ENCODE assay signal across 20 cellular contexts in genomic region chr3:35679409-35680080, GRCh38. TPM values are rescaled to one million over a fixed set of nuclear protein-coding genes. Genes with fewer than 3 reads are reported as not detected.
DNase-seq lines count a peak whose midpoint lies in the region; ATAC-seq, FAIRE-seq and TF ChIP-seq lines count a peak whose summit lies in the region.
"Had no signal": no experiment of that assay in that cellular context is flagged by ENCODE, and none has a peak within 500 bp of the region (broad histone marks: within the 10 kb centered on the region; RNA-seq: fewer than 3 reads in every experiment).

No MANE protein-coding gene starts in this region.

- H3K27me3 Mint-ChIP-seq in activated T-cell treated with anti-CD3 and anti-CD28 coated beads, Interleukin-2, amount 50 U/mL, for 72 hours (ENCODE audit: low read depth) = peaks cover 6% of the 10 kb centered on the region

- H3K36me3 Mint-ChIP-seq in activated T-cell treated with anti-CD3 and anti-CD28 coated beads, Interleukin-2, amount 50 U/mL, for 72 hours (ENCODE audit: insufficient read depth in 2 of 2) = no peaks in the 10 kb centered on the region

- DNase-seq in NCI-H82 (lab: John Stamatoyannopoulos, UW) (peak; percentile 49), NCI-H82 treated with DMSO at 0.1 percent for 48 hours (lab: John Stamatoyannopoulos, UW; ENCODE audit: unreplicated experiment) (no peak), caudate nucleus (lab: John Stamatoyannopoulos, UW) (peak in 38 of 61 donors; percentile 2 to 93 (median 51)), psoas muscle (no peak), GM19240 (ENCODE audit: insufficient read length, low spot score) (no peak), left ventricle myocardium inferior (no peak), frontal cortex (ENCODE audit: low spot score in 2 of 2) (no peak)
- DNase-seq in activated T-cell treated with anti-CD3 and anti-CD28 coated beads, Interleukin-2, amount 50 U/mL, for 72 hours = no peak
- DNase-seq: IMR-90, NCI-H2081, NCI-H345, NCI-H748 treated with DMSO at 0.1 percent for 48 hours, SHP77 treated with DMSO at 0.1 percent for 48 hours had no signal

- TF ChIP-seq CTCF in psoas muscle (IDR thresholded peaks at IDR 0.05) (no peak), left ventricle myocardium inferior (IDR thresholded peaks at IDR 0.05; ENCODE audit: borderline replicate concordance) (no peak)

- WGBS in psoas muscle, 3 donors = 26 to 35% (median 30%) methylated on average over 14 of the region's 14 CpGs

- H3K9me3 Mint-ChIP-seq in activated T-cell treated with anti-CD3 and anti-CD28 coated beads, Interleukin-2, amount 50 U/mL, for 72 hours = peaks cover 1 to 6% of the 10 kb centered on the region in 2 donors

- H3K27me3 ChIP-seq in psoas muscle (ENCODE audit: insufficient read depth in 3 of 3, low read length in 2 of 3) (no peaks in the 10 kb centered on the region), left ventricle myocardium inferior (ENCODE audit: low read depth) (peaks cover 32% of the 10 kb centered on the region)

- H3K9me3 ChIP-seq in psoas muscle (no peaks in the 10 kb centered on the region), left ventricle myocardium inferior (replicated peaks) (no peaks in the 10 kb centered on the region)

- H3K4me3 Mint-ChIP-seq in activated T-cell treated with anti-CD3 and anti-CD28 coated beads, Interleukin-2, amount 50 U/mL, for 72 hours = no peak overlapping the region

- H3K4me3 ChIP-seq in psoas muscle (peak overlapping the region; percentile 72), left ventricle myocardium inferior (no peak overlapping the region)

- H3K27ac Mint-ChIP-seq in activated T-cell treated with anti-CD3 and anti-CD28 coated beads, Interleukin-2, amount 50 U/mL, for 72 hours = no peak overlapping the region

- H3K4me1 Mint-ChIP-seq in activated T-cell treated with anti-CD3 and anti-CD28 coated beads, Interleukin-2, amount 50 U/mL, for 72 hours (ENCODE audit: low read depth) = no peaks in the 10 kb centered on the region

- FAIRE-seq in frontal cortex (lab: Jason Lieb, UNC) = no peak
- FAIRE-seq: A204.1, G401.6, GM12891, GM19239, RCC 7860 had no signal

- ATAC-seq in psoas muscle = peak; percentile 72 to 81 (median 77)
- ATAC-seq in activated T-cell treated with anti-CD3 and anti-CD28 coated beads, Interleukin-2, amount 50 U/mL, for 72 hours (replicated peaks in 1 of 2) = no peak
- ATAC-seq: HCT116 had no signal

- H3K27ac ChIP-seq in caudate nucleus (ENCODE audit: low read depth, low read length) (peak overlapping the region; percentile 83), psoas muscle (peak overlapping the region; percentile 89), left ventricle myocardium inferior (replicated peaks) (no peak overlapping the region)
- H3K27ac ChIP-seq: C4-2B had no signal

- H3K4me1 ChIP-seq in psoas muscle (peaks cover 36% of the 10 kb centered on the region), left ventricle myocardium inferior (no peaks in the 10 kb centered on the region)

- intact Hi-C loops in psoas muscle (cut with DNase I) = loop anchor here in 1 of 2 donors (5.0 kb wide), 2 partner anchors 37 to 43 kb away; no protein-coding TSS in a partner anchor
- intact Hi-C loops in left ventricle myocardium inferior (cut with micrococcal nuclease) = no loop called here

- H3K36me3 ChIP-seq in psoas muscle (ENCODE audit: insufficient read depth in 1 of 2, low read depth in 1 of 2) = peaks cover 0 to 48% of the 10 kb centered on the region in 2 donors
- no peaks in the 10 kb centered on the region for H3K36me3 ChIP-seq in left ventricle myocardium inferior

RNA-seq across cellular contexts. Expression of gene ARPP21, which starts 40.2 kb away (rescaled TPM):
- total RNA-seq in psoas muscle (100 to 1,000 TPM in 3 of 4 donors, 10 to 100 TPM in 1; 99.6 to 336 (median 123) TPM), left ventricle myocardium inferior (not detected), frontal cortex (459 TPM)
- 100 to 1,000 TPM in 1 of 3 donors, 10 to 100 TPM in 2; 86.4 to 101 (median 99.9) TPM for polyA plus RNA-seq in psoas muscle
- not detected for total RNA-seq in activated T-cell treated with anti-CD3 and anti-CD28 coated beads, Interleukin-2, amount 50 U/mL, for 72 hours
- total RNA-seq: IMR-90 had no signal
- polyA plus RNA-seq: IMR-90 had no signal

Comparison
In these comparisons a context has a peak if more than half of its experiments do, and no peak if none do; other contexts are left out.
1. DNase-seq: peak in NCI-H82 (single experiment) and caudate nucleus (38 of 61); none in NCI-H82 treated with DMSO at 0.1 percent for 48 hours (single experiment), psoas muscle (0 of 2), activated T-cell treated with anti-CD3 and anti-CD28 coated beads, Interleukin-2, amount 50 U/mL, for 72 hours (0 of 2), GM19240 (single experiment), left ventricle myocardium inferior (single experiment) and frontal cortex (0 of 2).
2. ATAC-seq: peak in psoas muscle (4 of 4); none in activated T-cell treated with anti-CD3 and anti-CD28 coated beads, Interleukin-2, amount 50 U/mL, for 72 hours (0 of 2).
3. RNA of gene ARPP21, which starts 40.2 kb away (total RNA-seq): 459 TPM in frontal cortex (single experiment) and 99.6 to 336 TPM in psoas muscle; not detected in activated T-cell treated with anti-CD3 and anti-CD28 coated beads, Interleukin-2, amount 50 U/mL, for 72 hours and not detected in left ventricle myocardium inferior (single experiment); every median in the first group is over 100 times any median in the second.